ENCODE assay signal across 21 cellular contexts in the genomic region with DNA sequence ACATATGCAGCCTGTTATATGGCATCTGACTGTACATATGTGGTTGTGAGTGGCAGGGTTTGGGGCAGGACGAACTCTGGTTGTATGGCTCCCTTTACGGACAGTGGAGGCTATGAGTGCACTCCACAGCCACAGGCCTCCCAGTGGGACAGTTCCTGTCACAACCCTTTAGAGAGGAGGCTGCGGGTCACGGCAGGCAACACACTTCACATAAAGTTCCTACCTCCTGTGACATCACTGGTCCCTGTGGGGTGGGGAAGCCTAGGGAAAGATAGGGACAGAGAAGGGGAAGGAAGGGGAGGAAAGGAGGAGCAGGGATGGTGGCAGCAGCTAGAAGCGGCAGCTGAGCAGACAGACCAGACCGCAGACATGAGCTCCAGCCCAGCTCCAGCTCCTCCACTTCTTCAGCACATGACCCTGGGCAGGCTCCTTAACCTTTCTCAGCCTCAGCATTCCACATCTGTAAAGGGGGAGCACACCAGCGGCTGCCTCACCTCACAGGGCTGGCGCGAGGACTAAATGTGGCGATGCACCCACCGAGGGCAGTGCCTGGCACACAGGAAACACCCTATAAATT. TPM values are rescaled to one million over a fixed set of nuclear protein-coding genes. Genes with fewer than 3 reads are reported as not detected.
DNase-seq lines count a peak whose midpoint lies in the region; ATAC-seq and TF ChIP-seq lines count a peak whose summit lies in the region.
"Had no signal": no experiment of that assay in that cellular context is flagged by ENCODE, and none has a peak within 500 bp of the region (broad histone marks: within the 10 kb centered on the region; RNA-seq: fewer than 3 reads in every experiment).

No MANE protein-coding gene starts in this region.

- intact Hi-C loops in cardiac septum (cut with DNase I) = no loop called here
- intact Hi-C loops in left ventricle myocardium superior (cut with micrococcal nuclease) = no loop called here
- intact Hi-C loops in CD4-positive, alpha-beta memory T cell (cut with micrococcal nuclease) = no loop called here

- H3K27ac ChIP-seq in endodermal cell (ENCODE audit: low read depth, low read length) (no peak overlapping the region), mesenchymal stem cell (ENCODE audit: low read length, poor library complexity, severe bottlenecking) (no peak overlapping the region)
- no peak overlapping the region for H3K27ac ChIP-seq in CD4-positive, alpha-beta memory T cell (ENCODE audit: low read depth, low read length)
- H3K27ac ChIP-seq: 22Rv1, coronary artery, SK-N-MC had no signal

- POLR2A ChIA-PET in CD4-positive, alpha-beta memory T cell (lab: Charles Lee; ENCODE audit: partially characterized antibody) = no interaction called here

- H2BK12ac ChIP-seq in mesenchymal stem cell (ENCODE audit: low read length in 2 of 2) = peak overlapping the region in 1 of 2 experiments; percentile 19

- H3K4me2 ChIP-seq in mesenchymal stem cell (ENCODE audit: low read length, poor library complexity, severe bottlenecking) = no peak overlapping the region

- H2BK120ac ChIP-seq in mesenchymal stem cell (ENCODE audit: low read depth, low read length) = no peak overlapping the region

- H2AFZ ChIP-seq in mesenchymal stem cell (ENCODE audit: low read depth, low read length) = no peak overlapping the region

- H3K79me1 ChIP-seq in mesenchymal stem cell (replicated peaks; ENCODE audit: low read length, poor library complexity, severe bottlenecking) = peaks cover 7% of the 10 kb centered on the region

- peak; percentile 22 for DNase-seq in cardiac septum (ENCODE audit: low spot score)
- no peak for DNase-seq in left ventricle myocardium superior
- DNase-seq in endodermal cell = no peak
- DNase-seq in mesenchymal stem cell = no peak
- no peak for DNase-seq in SIG-M5 treated with dmso at 0.1 percent for 504 hours (lab: John Stamatoyannopoulos, UW; ENCODE audit: unreplicated experiment)
- DNase-seq in putamen (ENCODE audit: low spot score) = no peak
- no peak for DNase-seq in CD4-positive, alpha-beta memory T cell
- DNase-seq: activated CD4-positive, alpha-beta T cell treated with anti-CD3 and anti-CD28 coated beads, Interleukin-2, amount 50 U/mL, for 48 hours; activated gamma-delta T cell; AML-193; natural killer cell; NCI-H1092; NCI-H345; stimulated activated CD4-positive, alpha-beta T cell treated with anti-CD3 and anti-CD28 coated beads, Interleukin-2, amount 100 ng/mL, for 24 hours; stimulated activated naive CD8-positive, alpha-beta T cell treated with anti-CD3 and anti-CD28 coated beads, Interleukin-15, Interleukin-2, amounts not matched to agents 100 U/mL and 50 U/mL, for 24 hours; T-helper 2 cell; trophoblast cell had no signal

- peak overlapping the region; percentile 29 for H4K91ac ChIP-seq in mesenchymal stem cell (ENCODE audit: low read length)

- no peak overlapping the region for H4K8ac ChIP-seq in mesenchymal stem cell (ENCODE audit: low read length)

- H2BK5ac ChIP-seq in mesenchymal stem cell (ENCODE audit: low read depth, low read length, poor library complexity, severe bottlenecking) = no peak overlapping the region

- no peak overlapping the region for H3K9ac ChIP-seq in endodermal cell (ENCODE audit: extremely low read depth, low read length, poor library complexity, severe bottlenecking)
- no peak overlapping the region for H3K9ac ChIP-seq in mesenchymal stem cell (ENCODE audit: low read length)

- no peaks in the 10 kb centered on the region for H3K9me3 ChIP-seq in endodermal cell (ENCODE audit: control insufficient read depth, low read length)
- no peaks in the 10 kb centered on the region for H3K9me3 ChIP-seq in mesenchymal stem cell (ENCODE audit: control insufficient read depth, low read length)
- no peaks in the 10 kb centered on the region for H3K9me3 ChIP-seq in CD4-positive, alpha-beta memory T cell (ENCODE audit: control insufficient read depth in 1 of 2, low read length in 2 of 2)

- H3K23ac ChIP-seq in mesenchymal stem cell (ENCODE audit: low read length in 2 of 2) = no peak overlapping the region

- H2BK15ac ChIP-seq in mesenchymal stem cell (ENCODE audit: low read depth, poor library complexity, severe bottlenecking) = no peak overlapping the region

- peak overlapping the region; percentile 79 for H2AK5ac ChIP-seq in mesenchymal stem cell (ENCODE audit: low read length, severe bottlenecking)

- H3K27ac Mint-ChIP-seq in endodermal cell = peak overlapping the region; percentile 78
- peak overlapping the region in 1 of 7 donors; percentile 17 for H3K27ac Mint-ChIP-seq in CD4-positive, alpha-beta memory T cell
- H3K27ac Mint-ChIP-seq: natural killer cell had no signal

- no peak overlapping the region for H3K14ac ChIP-seq in mesenchymal stem cell (ENCODE audit: low read length in 2 of 2)

- CTCF ChIA-PET in CD4-positive, alpha-beta memory T cell (lab: Charles Lee; ENCODE audit: partially characterized antibody) = no interaction called here

- no peaks in the 10 kb centered on the region for H3K27me3 ChIP-seq in endodermal cell (ENCODE audit: control insufficient read depth, insufficient read depth, low read length, poor library complexity, severe bottlenecking)
- H3K27me3 ChIP-seq in mesenchymal stem cell (ENCODE audit: control insufficient read depth in 1 of 2, insufficient read depth in 1 of 2, low read length in 2 of 2) = no peaks in the 10 kb centered on the region
- H3K27me3 ChIP-seq in CD4-positive, alpha-beta memory T cell (ENCODE audit: insufficient read depth, low read length) = no peaks in the 10 kb centered on the region

- no peak overlapping the region for H3K4me3 ChIP-seq in endodermal cell (ENCODE audit: low read length)
- no peak overlapping the region for H3K4me3 ChIP-seq in mesenchymal stem cell (ENCODE audit: insufficient read depth in 1 of 2, low read depth in 1 of 2, low read length in 2 of 2)
- H3K4me3 ChIP-seq in CD4-positive, alpha-beta memory T cell (ENCODE audit: low read length in 2 of 2) = no peak overlapping the region
- H3K4me3 ChIP-seq: coronary artery, SK-N-MC had no signal

- no peak for TF ChIP-seq CTCF in endodermal cell (conservative IDR thresholded peaks at IDR 0.05)

- no peak overlapping the region for H3K4me3 Mint-ChIP-seq in endodermal cell
- H3K4me3 Mint-ChIP-seq in CD4-positive, alpha-beta memory T cell = no peak overlapping the region
- H3K4me3 Mint-ChIP-seq: natural killer cell had no signal

- peaks cover 19% of the 10 kb centered on the region for H3K36me3 ChIP-seq in endodermal cell (ENCODE audit: control insufficient read depth, insufficient read depth, low read length)
- peaks cover 38 to 53% of the 10 kb centered on the region in 2 experiments for H3K36me3 ChIP-seq in mesenchymal stem cell (ENCODE audit: control insufficient read depth in 1 of 2, insufficient read depth in 2 of 2, low read depth in 1 of 2, low read length in 2 of 2)
- no peaks in the 10 kb centered on the region for H3K36me3 ChIP-seq in CD4-positive, alpha-beta memory T cell (ENCODE audit: insufficient read depth, low read length)

- no peaks in the 10 kb centered on the region for H3K4me1 Mint-ChIP-seq in endodermal cell
- peaks cover 0 to 10% (median 4%) of the 10 kb centered on the region in 4 donors for H3K4me1 Mint-ChIP-seq in CD4-positive, alpha-beta memory T cell

- no peaks in the 10 kb centered on the region for H3K27me3 Mint-ChIP-seq in endodermal cell (ENCODE audit: insufficient read depth)
- H3K27me3 Mint-ChIP-seq in CD4-positive, alpha-beta memory T cell = no peaks in the 10 kb centered on the region

- no peaks in the 10 kb centered on the region for H3K4me1 ChIP-seq in endodermal cell (ENCODE audit: control insufficient read depth, insufficient read depth, low read length)
- peaks cover 26% of the 10 kb centered on the region for H3K4me1 ChIP-seq in mesenchymal stem cell (ENCODE audit: control insufficient read depth, insufficient read depth, low read depth, low read length)
- no peaks in the 10 kb centered on the region for H3K4me1 ChIP-seq in CD4-positive, alpha-beta memory T cell (ENCODE audit: insufficient read depth, low read length)

- no peak overlapping the region for H3K18ac ChIP-seq in mesenchymal stem cell (ENCODE audit: low read depth in 1 of 2, low read length in 2 of 2)

- H3K36me3 Mint-ChIP-seq in endodermal cell (ENCODE audit: low read depth) = peaks cover 49% of the 10 kb centered on the region
- H3K36me3 Mint-ChIP-seq in CD4-positive, alpha-beta memory T cell = peaks cover 34 to 50% of the 10 kb centered on the region in 2 donors
- H3K36me3 Mint-ChIP-seq: natural killer cell had no signal

- no peak for ATAC-seq in left ventricle myocardium superior
- no peak for ATAC-seq in GM21825 (IDR thresholded peaks at IDR 0.05; ENCODE audit: unreplicated experiment)
- ATAC-seq: natural killer cell; stimulated activated naive CD8-positive, alpha-beta T cell treated with anti-CD3 and anti-CD28 coated beads, Interleukin-15, Interleukin-2, amounts not matched to agents 100 U/mL and 50 U/mL, for 24 hours had no signal

- 95 to 100% methylated on average over 7 to 11 of the region's 11 CpGs for WGBS in endodermal cell (ENCODE audit: insufficient coverage in 1 of 2, insufficient read length in 1 of 2), 2 experiments
- WGBS in mesenchymal stem cell = 98% methylated on average over 9 of the region's 11 CpGs

- H3K9me3 Mint-ChIP-seq in endodermal cell = no peaks in the 10 kb centered on the region
- peaks cover 0 to 2% (median 0%) of the 10 kb centered on the region in 8 donors for H3K9me3 Mint-ChIP-seq in CD4-positive, alpha-beta memory T cell
- H3K9me3 Mint-ChIP-seq: natural killer cell had no signal

- no peak overlapping the region for H3K4ac ChIP-seq in mesenchymal stem cell (ENCODE audit: low read depth in 1 of 2, low read length in 2 of 2)

RNA-seq across cellular contexts. Expression of a gene that starts 27.4 kb away (rescaled TPM):
- total RNA-seq in cardiac septum = 0.19 TPM
- 0.35 TPM for total RNA-seq in left ventricle myocardium superior
- 10 to 100 TPM; 21.0 to 22.8 TPM for total RNA-seq in endodermal cell
- polyA plus RNA-seq in endodermal cell (2013, experiment 1 of 2) = 10.1 TPM
- polyA plus RNA-seq in endodermal cell (2013, experiment 2 of 2) = 10.4 TPM
- 2.3 TPM for polyA plus RNA-seq in mesenchymal stem cell (2013, experiment 1 of 2)
- 2.3 TPM for polyA plus RNA-seq in mesenchymal stem cell (2013, experiment 2 of 2)
- 1 to 10 TPM; 8.3 to 8.6 TPM for total RNA-seq in CD4-positive, alpha-beta memory T cell
- 10 to 100 TPM in 1 of 2 donors, 1 to 10 TPM in 1; 4.4 to 11.9 TPM for polyA plus RNA-seq in CD4-positive, alpha-beta memory T cell

RNA-seq across cellular contexts. Expression of a gene that starts 35.6 kb away (rescaled TPM):
- 2.0 TPM for total RNA-seq in cardiac septum
- 2.8 TPM for total RNA-seq in left ventricle myocardium superior
- 10 to 100 TPM in 1 of 2 donors, 1 to 10 TPM in 1; 8.1 to 10.4 TPM for total RNA-seq in endodermal cell
- 2.2 TPM for polyA plus RNA-seq in endodermal cell (2013, experiment 1 of 2)
- polyA plus RNA-seq in endodermal cell (2013, experiment 2 of 2) = 2.4 TPM
- polyA plus RNA-seq in mesenchymal stem cell (2013, experiment 1 of 2) = 28.4 TPM
- 27.5 TPM for polyA plus RNA-seq in mesenchymal stem cell (2013, experiment 2 of 2)
- total RNA-seq in CD4-positive, alpha-beta memory T cell = 10 to 100 TPM; 11.2 to 11.4 TPM
- polyA plus RNA-seq in CD4-positive, alpha-beta memory T cell = 10 to 100 TPM in 1 of 2 donors, 1 to 10 TPM in 1; 2.1 to 11.0 TPM
